In the genomic region with DNA sequence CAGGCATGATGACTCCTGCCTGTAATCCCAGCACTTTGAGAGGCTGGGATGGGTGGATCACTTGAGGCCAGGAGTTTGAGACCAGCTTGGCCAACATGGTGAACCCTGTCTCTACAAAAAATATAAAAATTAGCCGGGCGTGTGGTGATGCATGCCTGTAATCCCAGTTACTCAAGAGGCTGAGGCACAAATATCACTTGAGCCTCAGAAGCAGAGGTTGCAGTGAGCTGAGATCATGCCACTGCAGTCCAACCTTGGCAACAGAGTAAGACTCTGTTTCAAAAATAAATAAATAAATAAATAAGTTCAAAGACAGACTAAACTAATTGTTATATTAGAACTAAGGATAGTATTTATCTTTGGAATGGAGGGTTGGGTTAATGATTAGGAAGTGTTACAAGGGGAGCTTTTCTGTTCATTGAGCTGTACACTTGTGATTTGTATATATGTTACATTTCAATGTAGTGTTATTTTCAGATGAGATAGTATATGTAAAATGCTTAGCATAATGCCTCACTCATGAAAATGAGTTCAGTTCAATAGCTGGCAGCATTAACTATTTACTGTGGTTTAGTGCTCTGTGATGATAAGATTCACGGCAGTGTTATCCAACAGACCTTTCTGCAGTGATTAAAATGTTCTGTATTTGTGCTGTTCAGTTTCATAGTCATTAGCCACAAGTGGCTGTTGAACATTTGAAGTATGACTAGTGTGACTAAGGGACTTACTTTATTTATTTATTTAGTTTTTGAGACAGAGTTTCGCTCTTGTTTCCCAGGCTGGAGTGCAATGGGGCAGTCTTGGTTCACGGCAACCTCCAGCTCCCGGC, we compare ENCODE assay signal across 18 cellular contexts. TPM values are rescaled to one million over a fixed set of nuclear protein-coding genes. Genes with fewer than 3 reads are reported as not detected.
DNase-seq lines count a peak whose midpoint lies in the region; ATAC-seq and TF ChIP-seq lines count a peak whose summit lies in the region.
"Had no signal": no experiment of that assay in that cellular context is flagged by ENCODE, and none has a peak within 500 bp of the region (broad histone marks: within the 10 kb centered on the region; RNA-seq: fewer than 3 reads in every experiment).

No MANE protein-coding gene starts in this region.

- H3K9me3 ChIP-seq in MG63 = no peaks in the 10 kb centered on the region
- H3K9me3 ChIP-seq: HAP-1, vagina had no signal

- no peaks in the 10 kb centered on the region for H3K27me3 ChIP-seq in MG63
- H3K27me3 ChIP-seq: vagina had no signal

- DNase-seq in Caki2 (ENCODE audit: low read depth) = peak; percentile 83
- peak; percentile 10 for DNase-seq in MG63
- DNase-seq in fibroblast of mammary gland (ENCODE audit: low read depth) = peak; percentile 85
- peak; percentile 28 for DNase-seq in myocyte (ENCODE audit: low read depth)
- DNase-seq in left colon = no peak
- no peak for DNase-seq in foreskin melanocyte
- DNase-seq in germinal center (ENCODE audit: low spot score) = no peak
- DNase-seq in activated naive CD4-positive, alpha-beta T cell treated with Interleukin-2 at 50 U/mL for 16 hours = no peak
- DNase-seq: activated CD4-positive, CD25-positive, alpha-beta regulatory T cell; Calu3; KBM-7; NCI-H1436; NCI-H446 treated with DMSO at 0.1 percent for 48 hours; PC-9; stimulated activated naive CD4-positive, alpha-beta T cell treated with Interleukin-2 at 50 U/mL for 16 hours; SW 1271 had no signal

- no peak for TF ChIP-seq CTCF in fibroblast of mammary gland (conservative IDR thresholded peaks at IDR 0.05; ENCODE audit: control insufficient read depth, insufficient read depth, low read depth, low read length)

- 0 out of 2 replicates have a peak, but pooled peaks cover 3% of the 10 kb centered on the region for H3K36me3 ChIP-seq in MG63
- H3K36me3 ChIP-seq: HAP-1, vagina had no signal

- no peak overlapping the region for H3K4me3 ChIP-seq in MG63
- no peak overlapping the region for H3K4me3 ChIP-seq in fibroblast of mammary gland (ENCODE audit: control insufficient read depth, low read depth, low read length)
- H3K4me3 ChIP-seq: HAP-1, PC-9, vagina had no signal

- intact Hi-C loops in left colon (cut with DNase I, micrococcal nuclease) = no loop called here

- in situ Hi-C loops in Caki2 (cut with HindIII; ENCODE audit: low pct_unique_long_range_greater_than_20kb, low sequenced_read_pairs) = no loop called here

- no peak for ATAC-seq in left colon

RNA-seq across cellular contexts. Expression of a gene that starts 47.7 kb away (rescaled TPM):
- total RNA-seq in Caki2 (2014; rRNA removed; shearing (Covaris generic); ENCODE audit: low replicate concordance) = 75.0 and 76.5 TPM in 2 replicates
- 31.7 and 45.5 TPM in 2 replicates for total RNA-seq in MG63 (2014; rRNA removed; shearing (Covaris generic); ENCODE audit: low replicate concordance)
- total RNA-seq in myocyte (23.5 and 31.7 TPM in 2 replicates), left colon (10 to 100 TPM; 51.2 to 52.2 TPM)
- 19.5 TPM for polyA plus RNA-seq in myocyte (2012)

Comparison
In these comparisons a context has a peak if more than half of its experiments do, and no peak if none do; other contexts are left out.
1. DNase-seq: peak in Caki2 (single experiment), MG63 (single experiment), fibroblast of mammary gland (single experiment) and myocyte (single experiment); none in left colon (0 of 2), foreskin melanocyte (single experiment), germinal center (single experiment) and activated naive CD4-positive, alpha-beta T cell treated with Interleukin-2 at 50 U/mL for 16 hours (single experiment).